In the genomic region with DNA sequence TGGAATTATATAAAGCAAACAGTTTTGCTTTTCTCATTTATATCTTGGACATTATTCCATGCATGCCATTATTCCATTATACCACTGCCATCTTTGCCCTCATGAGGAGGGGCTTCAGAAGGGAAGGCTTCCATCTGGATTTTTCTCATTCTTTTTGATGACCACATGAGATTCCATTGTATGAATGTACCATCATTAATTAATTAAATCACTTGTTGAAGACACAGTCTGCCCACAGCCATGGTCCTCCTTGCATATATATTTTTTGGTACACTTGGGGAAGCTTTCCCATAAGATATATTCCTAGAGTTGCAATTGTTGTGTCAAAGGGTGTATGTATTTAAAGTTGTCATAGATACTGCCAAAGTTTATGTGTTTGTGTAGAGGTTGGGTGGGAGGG, we compare ENCODE assay signal across 27 cellular contexts.
"Had no signal": no experiment of that assay in that cellular context is flagged by ENCODE, and none has a peak within 500 bp of the region (broad histone marks: within the 10 kb centered on the region; RNA-seq: fewer than 3 reads in every experiment).

No MANE protein-coding gene starts in this region.

- H3K9me3 ChIP-seq: heart right ventricle, left lung, lower lobe of right lung, right lobe of liver, suprapubic skin, tibial nerve had no signal

- FAIRE-seq: small intestine had no signal

- H3K27ac ChIP-seq: heart right ventricle, left lung, lower lobe of right lung, right lobe of liver, suprapubic skin had no signal

- H3K9me3 Mint-ChIP-seq: activated CD4-positive, alpha-beta memory T cell treated with anti-CD3 and anti-CD28 coated beads, Interleukin-2, amount 10 ng/mL, durations not matched to agents 7 days and 5 days; activated CD4-positive, alpha-beta T cell treated with anti-CD3 and anti-CD28 coated beads, Interleukin-2, amount 10 ng/mL, durations not matched to agents 7 days and 5 days; activated naive CD4-positive, alpha-beta T cell treated with anti-CD3 and anti-CD28 coated beads, Interleukin-2, amount 50 U/mL, for 72 hours; activated T-cell treated with anti-CD3 and anti-CD28 coated beads, Interleukin-2, amount 50 U/mL, for 4 hours; activated T-helper 17 cell treated with anti-CD3 and anti-CD28 coated beads, Interleukin-2, amount 50 U/mL, for 72 hours; effector memory CD8-positive, alpha-beta T cell; natural killer cell treated with Interleukin-12 subunit alpha and Interleukin-12 subunit beta and Interleukin-15 and Interleukin-18, amount 100 ng/mL, for 72 hours; WTC11 had no signal

- H3K36me3 Mint-ChIP-seq: activated naive CD4-positive, alpha-beta T cell treated with anti-CD3 and anti-CD28 coated beads, Interleukin-2, amount 50 U/mL, for 72 hours; natural killer cell treated with Interleukin-12 subunit alpha and Interleukin-12 subunit beta and Interleukin-15 and Interleukin-18, amount 100 ng/mL, for 72 hours; WTC11 had no signal

- H3K4me3 Mint-ChIP-seq: activated CD4-positive, alpha-beta memory T cell treated with anti-CD3 and anti-CD28 coated beads, Interleukin-2, amount 10 ng/mL, durations not matched to agents 7 days and 5 days; activated CD4-positive, alpha-beta T cell treated with anti-CD3 and anti-CD28 coated beads, Interleukin-2, amount 10 ng/mL, durations not matched to agents 7 days and 5 days; activated T-cell treated with anti-CD3 and anti-CD28 coated beads, Interleukin-2, amount 50 U/mL, for 4 hours; activated T-helper 17 cell treated with anti-CD3 and anti-CD28 coated beads, Interleukin-2, amount 50 U/mL, for 72 hours; brain; effector memory CD8-positive, alpha-beta T cell; natural killer cell treated with Interleukin-12 subunit alpha and Interleukin-12 subunit beta and Interleukin-15 and Interleukin-18, amount 100 ng/mL, for 72 hours; WTC11 had no signal

- H3K27me3 ChIP-seq: cardiac muscle cell, heart right ventricle, left lung, right lobe of liver, suprapubic skin, tibial nerve had no signal

- H3K27ac Mint-ChIP-seq: activated CD4-positive, alpha-beta memory T cell treated with anti-CD3 and anti-CD28 coated beads, Interleukin-2, amount 10 ng/mL, durations not matched to agents 7 days and 5 days; activated CD4-positive, alpha-beta T cell treated with anti-CD3 and anti-CD28 coated beads, Interleukin-2, amount 10 ng/mL, durations not matched to agents 7 days and 5 days; activated naive CD4-positive, alpha-beta T cell treated with anti-CD3 and anti-CD28 coated beads, Interleukin-2, amount 50 U/mL, for 72 hours; activated T-helper 17 cell treated with anti-CD3 and anti-CD28 coated beads, Interleukin-2, amount 50 U/mL, for 72 hours; effector memory CD8-positive, alpha-beta T cell; natural killer cell treated with Interleukin-12 subunit alpha and Interleukin-12 subunit beta and Interleukin-15 and Interleukin-18, amount 100 ng/mL, for 72 hours; WTC11 had no signal

- H3K36me3 ChIP-seq: cardiac muscle cell, left lung, lower lobe of right lung, suprapubic skin, tibial nerve had no signal

- ATAC-seq: activated naive CD4-positive, alpha-beta T cell treated with anti-CD3 and anti-CD28 coated beads, Interleukin-2, amount 50 U/mL, for 72 hours; activated T-cell treated with anti-CD3 and anti-CD28 coated beads, Interleukin-2, amount 50 U/mL, for 4 hours; activated T-helper 17 cell treated with anti-CD3 and anti-CD28 coated beads, Interleukin-2, amount 50 U/mL, for 72 hours; effector memory CD8-positive, alpha-beta T cell; heart right ventricle; left lung; lower lobe of right lung; natural killer cell treated with Interleukin-12 subunit alpha and Interleukin-12 subunit beta and Interleukin-15 and Interleukin-18, amount 100 ng/mL, for 72 hours; right lobe of liver had no signal

- H3K4me1 Mint-ChIP-seq: activated T-helper 17 cell treated with anti-CD3 and anti-CD28 coated beads, Interleukin-2, amount 50 U/mL, for 72 hours had no signal

- H3K4me3 ChIP-seq: cardiac muscle cell, heart right ventricle, left lung, lower lobe of right lung, right lobe of liver, suprapubic skin, tibial nerve had no signal

- DNase-seq: activated CD4-positive, alpha-beta memory T cell treated with anti-CD3 and anti-CD28 coated beads, Interleukin-2, amount 10 ng/mL, durations not matched to agents 7 days and 5 days; activated CD4-positive, alpha-beta T cell treated with anti-CD3 and anti-CD28 coated beads for 1 hour; activated CD4-positive, alpha-beta T cell treated with anti-CD3 and anti-CD28 coated beads, Interleukin-2, amount 10 ng/mL, durations not matched to agents 7 days and 5 days; activated naive CD4-positive, alpha-beta T cell; activated T-cell treated with anti-CD3 and anti-CD28 coated beads, Interleukin-2, amount 50 U/mL, for 4 hours; cerebellar nuclear complex; cortex of kidney; effector memory CD8-positive, alpha-beta T cell; erythroblast; heart right ventricle; kidney glomerular epithelial cell; left lung; lower lobe of right lung; mesenchymal stem cell; right lobe of liver; small intestine; stimulated activated CD4-positive, alpha-beta T cell treated with anti-CD3 and anti-CD28 coated beads, Interleukin-2, amount 100 ng/mL, for 24 hours; stimulated activated naive CD4-positive, alpha-beta T cell; T-helper 2 cell had no signal
